Comparison of ENCODE assay signal across 17 cellular contexts in genomic region chr5:151937851-151938250, GRCh38. TPM values are rescaled to one million over a fixed set of nuclear protein-coding genes. Genes with fewer than 3 reads are reported as not detected.
A peak's percentile ranks its signal among the peaks of the same experiment; 100 is the strongest.
DNase-seq lines count a peak whose midpoint lies in the region; ATAC-seq lines count a peak whose summit lies in the region.
"Had no signal": no experiment of that assay in that cellular context is flagged by ENCODE, and none has a peak within 500 bp of the region (broad histone marks: within the 10 kb centered on the region; RNA-seq: fewer than 3 reads in every experiment).

No MANE protein-coding gene starts in this region.

- H4K12ac ChIP-seq in trophoblast cell (ENCODE audit: low read depth, low read length) = no peak overlapping the region

- no peak overlapping the region for H2AFZ ChIP-seq in trophoblast cell (ENCODE audit: insufficient read depth, low read length, poor library complexity)
- H2AFZ ChIP-seq: GM23248 had no signal

- H3K4me3 ChIP-seq in trophoblast cell (ENCODE audit: low read depth, low read length) = no peak overlapping the region
- H3K4me3 ChIP-seq: BLaER1, GM23248 had no signal

- no peak overlapping the region for H2BK12ac ChIP-seq in trophoblast cell (ENCODE audit: low read length)

- no peaks in the 10 kb centered on the region for H3K9me3 ChIP-seq in trophoblast cell (ENCODE audit: insufficient read depth, low read depth, low read length)
- H3K9me3 ChIP-seq: Caco-2 had no signal

- H4K8ac ChIP-seq in trophoblast cell (ENCODE audit: low read depth, low read length) = no peak overlapping the region

- no peak overlapping the region for H4K91ac ChIP-seq in trophoblast cell (ENCODE audit: low read depth, low read length)

- H3K18ac ChIP-seq in trophoblast cell (ENCODE audit: low read length) = no peak overlapping the region

- no peaks in the 10 kb centered on the region for H3K79me1 ChIP-seq in trophoblast cell (ENCODE audit: low read length)

- no peak overlapping the region for H2BK5ac ChIP-seq in trophoblast cell (ENCODE audit: low read depth, low read length, poor library complexity)

- no peak overlapping the region for H3K9ac ChIP-seq in trophoblast cell (ENCODE audit: low read length)
- H3K9ac ChIP-seq: BLaER1, GM23248 had no signal

- H3K27me3 ChIP-seq in trophoblast cell (ENCODE audit: insufficient read depth, low read length) = no peaks in the 10 kb centered on the region
- H3K27me3 ChIP-seq: BLaER1 had no signal

- no peak overlapping the region for H3K23ac ChIP-seq in trophoblast cell (ENCODE audit: low read length)

- H3K36me3 ChIP-seq in trophoblast cell (ENCODE audit: control insufficient read depth in 1 of 2, insufficient read depth in 2 of 2, low read length in 2 of 2) = no peaks in the 10 kb centered on the region
- H3K36me3 ChIP-seq: BLaER1 had no signal

- ATAC-seq in HG03442 (IDR thresholded peaks at IDR 0.05; ENCODE audit: unreplicated experiment) = no peak
- ATAC-seq: HCT116 had no signal

- H3K14ac ChIP-seq in trophoblast cell (ENCODE audit: low read length) = no peak overlapping the region

- H3K4ac ChIP-seq in trophoblast cell (ENCODE audit: low read depth, low read length) = no peak overlapping the region

- no peaks in the 10 kb centered on the region for H3K79me2 ChIP-seq in trophoblast cell (ENCODE audit: control insufficient read depth, insufficient read depth, low read length, poor library complexity)

- H2BK120ac ChIP-seq in trophoblast cell (ENCODE audit: insufficient read depth, low read length, poor library complexity) = no peak overlapping the region

- DNase-seq in DMS79 treated with DMSO at 0.1 percent for 48 hours (lab: John Stamatoyannopoulos, UW) (peak; percentile 25), DMS79 (lab: John Stamatoyannopoulos, UW) (no peak), LHCN-M2 (ENCODE audit: low read depth) (peak; percentile 68), SK-MEL-5 (ENCODE audit: low read depth, low spot score) (peak; percentile 8), trophoblast cell (peak; percentile 8 to 11), kidney tubule cell (ENCODE audit: low spot score) (no peak)
- DNase-seq: 8988T; AML-193; Caco-2; CD8-positive, alpha-beta memory T cell; EL; GM23248; IMR-90 had no signal

- H3K27ac ChIP-seq in trophoblast cell (ENCODE audit: low read depth, low read length) = no peak overlapping the region
- H3K27ac ChIP-seq: BLaER1, GM23248 had no signal

- in situ Hi-C loops in SK-MEL-5 (cut with HindIII; ENCODE audit: low pct_unique_long_range_greater_than_20kb, low sequenced_read_pairs) = no loop called here

- no peaks in the 10 kb centered on the region for H3K4me1 ChIP-seq in trophoblast cell (ENCODE audit: control insufficient read depth in 1 of 2, insufficient read depth in 2 of 2, low read length in 2 of 2)
- H3K4me1 ChIP-seq: BLaER1, Caco-2 had no signal

- H3K4me2 ChIP-seq in trophoblast cell (ENCODE audit: low read length) = no peak overlapping the region
- H3K4me2 ChIP-seq: BLaER1 had no signal

- H2AK5ac ChIP-seq in trophoblast cell (ENCODE audit: low read length) = no peak overlapping the region

RNA-seq across cellular contexts. Expression of gene GLRA1, which starts 13.2 kb away (rescaled TPM):
- total RNA-seq in LHCN-M2 (2014; rRNA removed) = not detected in 2 replicates
- polyA plus RNA-seq in LHCN-M2 (2012) = not detected
- not detected in 2 replicates for total RNA-seq in SK-MEL-5 (2014; rRNA removed; shearing (Covaris generic))
- not detected in 2 replicates for polyA plus RNA-seq in SK-MEL-5 (2015; cell fraction: cytosol; rRNA removed)
- not detected in 2 replicates for polyA plus RNA-seq in SK-MEL-5 (2015; cell fraction: nucleus; rRNA removed)
- not detected in 2 replicates for polyA plus RNA-seq in trophoblast cell (2013)
- total RNA-seq: Caco-2; CD8-positive, alpha-beta memory T cell; GM23248; HT-29; IMR-90 had no signal
- polyA plus RNA-seq: CD8-positive, alpha-beta memory T cell; GM23248; IMR-90 had no signal

Comparison
In these comparisons a context has a peak if more than half of its experiments do, and no peak if none do; other contexts are left out.
1. DNase-seq: peak in DMS79 treated with DMSO at 0.1 percent for 48 hours (single experiment), LHCN-M2 (single experiment), SK-MEL-5 (single experiment) and trophoblast cell (2 of 2); none in DMS79 (single experiment) and kidney tubule cell (single experiment).